Comparison of ENCODE assay signal across 8 cellular contexts in genomic region chr11:70483077-70483861, GRCh38.
A peak's percentile ranks its signal among the peaks of the same experiment; 100 is the strongest.
DNase-seq lines count a peak whose midpoint lies in the region; ATAC-seq, FAIRE-seq and TF ChIP-seq lines count a peak whose summit lies in the region.

No MANE protein-coding gene starts in this region.

- no peaks in the 10 kb centered on the region for H3K36me3 ChIP-seq in bronchial epithelial cell (ENCODE audit: control insufficient read depth, insufficient read depth, low read length)
- no peaks in the 10 kb centered on the region for H3K36me3 ChIP-seq in mucosa of descending colon (ENCODE audit: low read depth)

- intact Hi-C loops in mucosa of descending colon (cut with DNase I, micrococcal nuclease), result no loop called here

- FAIRE-seq in bronchial epithelial cell (lab: Jason Lieb, UNC), result no peak

- H3K9me3 ChIP-seq in mucosa of descending colon, result no peaks in the 10 kb centered on the region

- peak; percentile 29 for TF ChIP-seq CTCF in bronchial epithelial cell (IDR thresholded peaks at IDR 0.05; ENCODE audit: insufficient read depth, low read length, severe bottlenecking)
- TF ChIP-seq CTCF in mucosa of descending colon (IDR thresholded peaks at IDR 0.05), result no peak

- H3K4me3 ChIP-seq in bronchial epithelial cell (ENCODE audit: low read depth, low read length), result no peak overlapping the region
- no peak overlapping the region for H3K4me3 ChIP-seq in mucosa of descending colon

- no peaks in the 10 kb centered on the region for H3K27me3 ChIP-seq in bronchial epithelial cell (ENCODE audit: control insufficient read depth, insufficient read depth, low read length)

- ATAC-seq in mucosa of descending colon (peak; percentile 71), HG03175 (IDR thresholded peaks at IDR 0.05; ENCODE audit: unreplicated experiment) (no peak), HG03460 (IDR thresholded peaks at IDR 0.05; ENCODE audit: unreplicated experiment) (no peak)

- peak; percentile 93 for DNase-seq in Daoy (ENCODE audit: low read depth)
- peak; percentile 75 for DNase-seq in M059J (ENCODE audit: low read depth)
- DNase-seq in bronchial epithelial cell (ENCODE audit: low read depth), result peak; percentile 25
- DNase-seq in mucosa of descending colon, result peak in 2 of 3 donors; percentile 6 to 32
- DNase-seq in DMS114 treated with DMSO at 0.1 percent for 48 hours (lab: John Stamatoyannopoulos, UW; ENCODE audit: unreplicated experiment), result no peak
- DNase-seq in NCI-H1048 (lab: John Stamatoyannopoulos, UW), result no peak

- H3K4me1 ChIP-seq in mucosa of descending colon (ENCODE audit: low read depth), result no peaks in the 10 kb centered on the region

Comparison
In these comparisons a context has a peak if more than half of its experiments do, and no peak if none do; other contexts are left out.
1. DNase-seq: peak in Daoy (single experiment), M059J (single experiment), bronchial epithelial cell (single experiment) and mucosa of descending colon (2 of 3); none in DMS114 treated with DMSO at 0.1 percent for 48 hours (single experiment) and NCI-H1048 (single experiment).